In genomic region chr11:76365038-76365679, GRCh38 we compare ENCODE assay signal across 1 cellular context.
TF ChIP-seq lines count a peak whose summit lies in the region.

No MANE protein-coding gene starts in this region.

TF ChIP-seq in K562, 482 proteins besides CTCF, POLR2A, EP300 and RAD21 (continues in another document):
- TF ChIP-seq HCFC1 (IDR thresholded peaks at IDR 0.05; ENCODE audit: low read depth, low read length) (no peak), DMBX1 (CRISPR knock-in tag; IDR thresholded peaks at IDR 0.05; ENCODE audit: borderline replicate concordance) (0 out of 2 replicates have a peak, but pooled peaks have one; percentile 19), NFIC (IDR thresholded peaks at IDR 0.05) (peak; percentile 53), DPF2 (IDR thresholded peaks at IDR 0.05) (peak; percentile 76), ZNF57 (CRISPR knock-in tag; IDR thresholded peaks at IDR 0.05) (no peak), HDAC2 (IDR thresholded peaks at IDR 0.05) (0 out of 2 replicates have a peak, but pooled peaks have one; percentile 41), E2F8 (IDR thresholded peaks at IDR 0.05; ENCODE audit: low read depth, partially characterized antibody) (no peak), TARDBP (IDR thresholded peaks at IDR 0.05) (no peak), KDM1A (IDR thresholded peaks at IDR 0.05) (peak; percentile 93), CTBP1 (IDR thresholded peaks at IDR 0.05; ENCODE audit: borderline replicate concordance) (no peak), NBN (IDR thresholded peaks at IDR 0.05; ENCODE audit: low read depth) (0 out of 2 replicates have a peak, but pooled peaks have one; percentile 29), NR2F6 (CRISPR knock-in tag; IDR thresholded peaks at IDR 0.05) (no peak), NFE2 (IDR thresholded peaks at IDR 0.05; ENCODE audit: low read depth) (peak; percentile 26; the same call in 1 of the 2 replicates), RBM15 (IDR thresholded peaks at IDR 0.05; ENCODE audit: insufficient read depth, low read length) (no peak), SMARCA4 (IDR thresholded peaks at IDR 0.05) (peak; percentile 68; the same call in 1 of the 2 replicates), DIDO1 (tag; IDR thresholded peaks at IDR 0.05; ENCODE audit: low read depth) (no peak), EWSR1 (IDR thresholded peaks at IDR 0.05; ENCODE audit: borderline replicate concordance, low read depth, partially characterized antibody) (no peak), MTA2 (IDR thresholded peaks at IDR 0.05; ENCODE audit: low read depth) (peak; percentile 63), ZKSCAN8 (CRISPR knock-in tag; IDR thresholded peaks at IDR 0.05) (peak; percentile 54; the same call in 1 of the 2 replicates), SOX6 (IDR thresholded peaks at IDR 0.05) (peak; percentile 75; the same call in 1 of the 2 replicates), TCF3 (CRISPR knock-in tag; IDR thresholded peaks at IDR 0.05) (peak; percentile 77), RCOR1 (IDR thresholded peaks at IDR 0.05; ENCODE audit: borderline replicate concordance in 1 of 2, low read depth in 2 of 2, low read length in 2 of 2) (peak; percentile 74 to 92; a peak in 3 of 4 replicates), YY1 (IDR thresholded peaks at IDR 0.05; ENCODE audit: borderline replicate concordance in 1 of 3, control insufficient read depth in 1 of 3, extremely low read depth in 1 of 3, insufficient read depth in 3 of 3, insufficient read length in 1 of 3, insufficient replicate concordance in 2 of 3, low read depth in 1 of 3, low read length in 2 of 3) (no peak), KLF16 (IDR thresholded peaks at IDR 0.05) (peak; percentile 44), TEAD4 (IDR thresholded peaks at IDR 0.05; ENCODE audit: low read length) (peak; percentile 40; the same call in 1 of the 2 replicates), TEAD4 (CRISPR knock-in tag; IDR thresholded peaks at IDR 0.05; ENCODE audit: borderline replicate concordance) (no peak), ZKSCAN1 (IDR thresholded peaks at IDR 0.05; ENCODE audit: low read depth, low read length) (no peak), U2AF1 (optimal IDR thresholded peaks at IDR 0.05; ENCODE audit: low read depth, low read length) (no peak), ZSCAN32 (CRISPR knock-in tag; IDR thresholded peaks at IDR 0.05) (no peak), YBX1 (IDR thresholded peaks at IDR 0.05) (no peak), ZBTB11 (CRISPR knock-in tag; IDR thresholded peaks at IDR 0.05) (peak in 1 of 3 experiments; percentile 56; a peak in 2 of 6 replicates), CBFA2T3 (IDR thresholded peaks at IDR 0.05) (peak; percentile 92), TAL1 (IDR thresholded peaks at IDR 0.05) (peak; percentile 78), HDAC1 (IDR thresholded peaks at IDR 0.05) (peak in 1 of 2 experiments; percentile 81; a peak in 2 of 4 replicates), CXXC5 (CRISPR knock-in tag; IDR thresholded peaks at IDR 0.05) (0 out of 2 replicates have a peak, but pooled peaks have one; percentile 16), CBX5 (IDR thresholded peaks at IDR 0.05; ENCODE audit: borderline replicate concordance, low read depth) (no peak), HNRNPLL (IDR thresholded peaks at IDR 0.05; ENCODE audit: low read depth, low read length, poor library complexity, severe bottlenecking) (no peak), ATF7 (IDR thresholded peaks at IDR 0.05) (peak; percentile 69; the same call in 1 of the 2 replicates), NCOA6 (IDR thresholded peaks at IDR 0.05) (no peak)
- TF ChIP-seq, protein P1, sequence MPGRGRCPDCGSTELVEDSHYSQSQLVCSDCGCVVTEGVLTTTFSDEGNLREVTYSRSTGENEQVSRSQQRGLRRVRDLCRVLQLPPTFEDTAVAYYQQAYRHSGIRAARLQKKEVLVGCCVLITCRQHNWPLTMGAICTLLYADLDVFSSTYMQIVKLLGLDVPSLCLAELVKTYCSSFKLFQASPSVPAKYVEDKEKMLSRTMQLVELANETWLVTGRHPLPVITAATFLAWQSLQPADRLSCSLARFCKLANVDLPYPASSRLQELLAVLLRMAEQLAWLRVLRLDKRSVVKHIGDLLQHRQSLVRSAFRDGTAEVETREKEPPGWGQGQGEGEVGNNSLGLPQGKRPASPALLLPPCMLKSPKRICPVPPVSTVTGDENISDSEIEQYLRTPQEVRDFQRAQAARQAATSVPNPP (IDR thresholded peaks at IDR 0.05; ENCODE audit: borderline replicate concordance, insufficient read depth, insufficient read length) = no peak
- TF ChIP-seq, protein P2, sequence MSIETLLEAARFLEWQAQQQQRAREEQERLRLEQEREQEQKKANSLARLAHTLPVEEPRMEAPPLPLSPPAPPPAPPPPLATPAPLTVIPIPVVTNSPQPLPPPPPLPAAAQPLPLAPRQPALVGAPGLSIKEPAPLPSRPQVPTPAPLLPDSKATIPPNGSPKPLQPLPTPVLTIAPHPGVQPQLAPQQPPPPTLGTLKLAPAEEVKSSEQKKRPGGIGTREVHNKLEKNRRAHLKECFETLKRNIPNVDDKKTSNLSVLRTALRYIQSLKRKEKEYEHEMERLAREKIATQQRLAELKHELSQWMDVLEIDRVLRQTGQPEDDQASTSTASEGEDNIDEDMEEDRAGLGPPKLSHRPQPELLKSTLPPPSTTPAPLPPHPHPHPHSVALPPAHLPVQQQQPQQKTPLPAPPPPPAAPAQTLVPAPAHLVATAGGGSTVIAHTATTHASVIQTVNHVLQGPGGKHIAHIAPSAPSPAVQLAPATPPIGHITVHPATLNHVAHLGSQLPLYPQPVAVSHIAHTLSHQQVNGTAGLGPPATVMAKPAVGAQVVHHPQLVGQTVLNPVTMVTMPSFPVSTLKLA (conservative IDR thresholded peaks at IDR 0.05) = no peak; a peak in 1 of 4 replicates
- TF ChIP-seq, protein P3, sequence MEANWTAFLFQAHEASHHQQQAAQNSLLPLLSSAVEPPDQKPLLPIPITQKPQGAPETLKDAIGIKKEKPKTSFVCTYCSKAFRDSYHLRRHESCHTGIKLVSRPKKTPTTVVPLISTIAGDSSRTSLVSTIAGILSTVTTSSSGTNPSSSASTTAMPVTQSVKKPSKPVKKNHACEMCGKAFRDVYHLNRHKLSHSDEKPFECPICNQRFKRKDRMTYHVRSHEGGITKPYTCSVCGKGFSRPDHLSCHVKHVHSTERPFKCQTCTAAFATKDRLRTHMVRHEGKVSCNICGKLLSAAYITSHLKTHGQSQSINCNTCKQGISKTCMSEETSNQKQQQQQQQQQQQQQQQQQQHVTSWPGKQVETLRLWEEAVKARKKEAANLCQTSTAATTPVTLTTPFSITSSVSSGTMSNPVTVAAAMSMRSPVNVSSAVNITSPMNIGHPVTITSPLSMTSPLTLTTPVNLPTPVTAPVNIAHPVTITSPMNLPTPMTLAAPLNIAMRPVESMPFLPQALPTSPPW (CRISPR knock-in tag; IDR thresholded peaks at IDR 0.05) = peak; percentile 54; the same call in 1 of the 2 replicates
- TF ChIP-seq, protein P4, sequence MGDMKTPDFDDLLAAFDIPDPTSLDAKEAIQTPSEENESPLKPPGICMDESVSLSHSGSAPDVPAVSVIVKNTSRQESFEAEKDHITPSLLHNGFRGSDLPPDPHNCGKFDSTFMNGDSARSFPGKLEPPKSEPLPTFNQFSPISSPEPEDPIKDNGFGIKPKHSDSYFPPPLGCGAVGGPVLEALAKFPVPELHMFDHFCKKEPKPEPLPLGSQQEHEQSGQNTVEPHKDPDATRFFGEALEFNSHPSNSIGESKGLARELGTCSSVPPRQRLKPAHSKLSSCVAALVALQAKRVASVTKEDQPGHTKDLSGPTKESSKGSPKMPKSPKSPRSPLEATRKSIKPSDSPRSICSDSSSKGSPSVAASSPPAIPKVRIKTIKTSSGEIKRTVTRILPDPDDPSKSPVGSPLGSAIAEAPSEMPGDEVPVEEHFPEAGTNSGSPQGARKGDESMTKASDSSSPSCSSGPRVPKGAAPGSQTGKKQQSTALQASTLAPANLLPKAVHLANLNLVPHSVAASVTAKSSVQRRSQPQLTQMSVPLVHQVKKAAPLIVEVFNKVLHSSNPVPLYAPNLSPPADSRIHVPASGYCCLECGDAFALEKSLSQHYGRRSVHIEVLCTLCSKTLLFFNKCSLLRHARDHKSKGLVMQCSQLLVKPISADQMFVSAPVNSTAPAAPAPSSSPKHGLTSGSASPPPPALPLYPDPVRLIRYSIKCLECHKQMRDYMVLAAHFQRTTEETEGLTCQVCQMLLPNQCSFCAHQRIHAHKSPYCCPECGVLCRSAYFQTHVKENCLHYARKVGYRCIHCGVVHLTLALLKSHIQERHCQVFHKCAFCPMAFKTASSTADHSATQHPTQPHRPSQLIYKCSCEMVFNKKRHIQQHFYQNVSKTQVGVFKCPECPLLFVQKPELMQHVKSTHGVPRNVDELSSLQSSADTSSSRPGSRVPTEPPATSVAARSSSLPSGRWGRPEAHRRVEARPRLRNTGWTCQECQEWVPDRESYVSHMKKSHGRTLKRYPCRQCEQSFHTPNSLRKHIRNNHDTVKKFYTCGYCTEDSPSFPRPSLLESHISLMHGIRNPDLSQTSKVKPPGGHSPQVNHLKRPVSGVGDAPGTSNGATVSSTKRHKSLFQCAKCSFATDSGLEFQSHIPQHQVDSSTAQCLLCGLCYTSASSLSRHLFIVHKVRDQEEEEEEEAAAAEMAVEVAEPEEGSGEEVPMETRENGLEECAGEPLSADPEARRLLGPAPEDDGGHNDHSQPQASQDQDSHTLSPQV (IDR thresholded peaks at IDR 0.05) = 0 out of 2 replicates have a peak, but pooled peaks have one; percentile 21
- TF ChIP-seq, protein P5, sequence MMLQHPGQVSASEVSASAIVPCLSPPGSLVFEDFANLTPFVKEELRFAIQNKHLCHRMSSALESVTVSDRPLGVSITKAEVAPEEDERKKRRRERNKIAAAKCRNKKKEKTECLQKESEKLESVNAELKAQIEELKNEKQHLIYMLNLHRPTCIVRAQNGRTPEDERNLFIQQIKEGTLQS (IDR thresholded peaks at IDR 0.05) = peak; percentile 41; the same call in 1 of the 2 replicates
- TF ChIP-seq, protein P5 (CRISPR knock-in tag; conservative IDR thresholded peaks at IDR 0.05) = no peak
- TF ChIP-seq, protein P6, sequence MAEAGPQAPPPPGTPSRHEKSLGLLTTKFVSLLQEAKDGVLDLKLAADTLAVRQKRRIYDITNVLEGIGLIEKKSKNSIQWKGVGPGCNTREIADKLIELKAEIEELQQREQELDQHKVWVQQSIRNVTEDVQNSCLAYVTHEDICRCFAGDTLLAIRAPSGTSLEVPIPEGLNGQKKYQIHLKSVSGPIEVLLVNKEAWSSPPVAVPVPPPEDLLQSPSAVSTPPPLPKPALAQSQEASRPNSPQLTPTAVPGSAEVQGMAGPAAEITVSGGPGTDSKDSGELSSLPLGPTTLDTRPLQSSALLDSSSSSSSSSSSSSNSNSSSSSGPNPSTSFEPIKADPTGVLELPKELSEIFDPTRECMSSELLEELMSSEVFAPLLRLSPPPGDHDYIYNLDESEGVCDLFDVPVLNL (CRISPR knock-in tag; IDR thresholded peaks at IDR 0.05; ENCODE audit: low read depth) = no peak
- TF ChIP-seq, protein P7, sequence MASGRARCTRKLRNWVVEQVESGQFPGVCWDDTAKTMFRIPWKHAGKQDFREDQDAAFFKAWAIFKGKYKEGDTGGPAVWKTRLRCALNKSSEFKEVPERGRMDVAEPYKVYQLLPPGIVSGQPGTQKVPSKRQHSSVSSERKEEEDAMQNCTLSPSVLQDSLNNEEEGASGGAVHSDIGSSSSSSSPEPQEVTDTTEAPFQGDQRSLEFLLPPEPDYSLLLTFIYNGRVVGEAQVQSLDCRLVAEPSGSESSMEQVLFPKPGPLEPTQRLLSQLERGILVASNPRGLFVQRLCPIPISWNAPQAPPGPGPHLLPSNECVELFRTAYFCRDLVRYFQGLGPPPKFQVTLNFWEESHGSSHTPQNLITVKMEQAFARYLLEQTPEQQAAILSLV (tag; IDR thresholded peaks at IDR 0.05) = no peak
